ENCODE assay signal across 8 cellular contexts in genomic region chr2:239326831-239327535, GRCh38.
DNase-seq lines count a peak whose midpoint lies in the region; ATAC-seq lines count a peak whose summit lies in the region.

No MANE protein-coding gene starts in this region.

- H3K36me3 ChIP-seq in BLaER1, result peaks cover 11% of the 10 kb centered on the region; the same call in 1 of the 2 replicates

- H3K27ac ChIP-seq in BLaER1, result peak overlapping the region; percentile 73

- H3K4me3 ChIP-seq in BLaER1, result no peak overlapping the region

- peak overlapping the region; percentile 65; the same call in 1 of the 2 replicates for H3K9ac ChIP-seq in BLaER1

- peak; percentile 63 for ATAC-seq in HG02970 (IDR thresholded peaks at IDR 0.05; ENCODE audit: low FRiP score, unreplicated experiment)
- ATAC-seq in HG02973 (IDR thresholded peaks at IDR 0.05; ENCODE audit: unreplicated experiment), result no peak

- H3K4me2 ChIP-seq in BLaER1, result peak overlapping the region; percentile 80

- H3K27me3 ChIP-seq in BLaER1, result no peaks in the 10 kb centered on the region

- H3K4me1 ChIP-seq in BLaER1, result peaks cover 98% of the 10 kb centered on the region

- H3K9me3 ChIP-seq in BLaER1, result peaks cover 8% of the 10 kb centered on the region

- peaks cover 46% of the 10 kb centered on the region for H4K20me1 ChIP-seq in BLaER1

- DNase-seq in activated CD4-positive, alpha-beta T cell treated with anti-CD3 and anti-CD28 coated beads for 48 hours, result peak; percentile 83
- DNase-seq in ecto neural progenitor cell (ENCODE audit: low spot score), result peak; percentile 31
- peak; percentile 38 to 58 for DNase-seq in stimulated activated CD4-positive, alpha-beta T cell treated with anti-CD3 and anti-CD28 coated beads, Interleukin-15, amount 100 ng/mL, for 1 hour (ENCODE audit: low read depth in 1 of 2, low spot score in 1 of 2)
- no peak for DNase-seq in NCI-H1048 (lab: John Stamatoyannopoulos, UW)
- no peak for DNase-seq in OCI-M2 (lab: John Stamatoyannopoulos, UW; ENCODE audit: unreplicated experiment)

Comparison
In these comparisons a context has a peak if more than half of its experiments do, and no peak if none do; other contexts are left out.
1. DNase-seq: peak in activated CD4-positive, alpha-beta T cell treated with anti-CD3 and anti-CD28 coated beads for 48 hours (single experiment), ecto neural progenitor cell (single experiment) and stimulated activated CD4-positive, alpha-beta T cell treated with anti-CD3 and anti-CD28 coated beads, Interleukin-15, amount 100 ng/mL, for 1 hour (2 of 2); none in NCI-H1048 (single experiment) and OCI-M2 (single experiment).